Comparison of ENCODE assay signal across 16 cellular contexts in genomic region chr12:4518106-4518728, GRCh38. TPM values are rescaled to one million over a fixed set of nuclear protein-coding genes. Genes with fewer than 3 reads are reported as not detected.
DNase-seq lines count a peak whose midpoint lies in the region; ATAC-seq, FAIRE-seq and TF ChIP-seq lines count a peak whose summit lies in the region.
"Had no signal": no experiment of that assay in that cellular context is flagged by ENCODE, and none has a peak within 500 bp of the region (broad histone marks: within the 10 kb centered on the region; RNA-seq: fewer than 3 reads in every experiment).

No MANE protein-coding gene starts in this region.

- H3K4me1 Mint-ChIP-seq in CD4-positive, CD25-positive, alpha-beta regulatory T cell = peaks cover 0 to 10% (median 1%) of the 10 kb centered on the region in 4 donors
- H3K4me1 Mint-ChIP-seq: activated naive CD8-positive, alpha-beta T cell treated with anti-CD3 and anti-CD28 coated beads for 36 hours; neural crest cell had no signal

- no peak for ATAC-seq in CD4-positive, CD25-positive, alpha-beta regulatory T cell (ENCODE audit: low read depth in 2 of 2)
- ATAC-seq in K562 = no peak
- ATAC-seq in mucosa of descending colon = no peak
- ATAC-seq: Right ventricle myocardium inferior had no signal

- TF ChIP-seq CTCF in K562 (IDR thresholded peaks at IDR 0.05 in 2 of 3, conservative IDR thresholded peaks at IDR 0.05 in 1 of 3; ENCODE audit: insufficient read depth in 2 of 3, low read depth in 1 of 3, low read length in 3 of 3) = no peak
- no peak for TF ChIP-seq CTCF in mucosa of descending colon (IDR thresholded peaks at IDR 0.05)

- intact Hi-C loops in K562 (cut with micrococcal nuclease) = no loop called here
- intact Hi-C loops in mucosa of descending colon (cut with DNase I, micrococcal nuclease) = no loop called here

- no peaks in the 10 kb centered on the region for H3K9me1 ChIP-seq in K562 (ENCODE audit: control insufficient read depth, insufficient read depth, low read length)

- peaks cover 33% of the 10 kb centered on the region for H3K36me3 Mint-ChIP-seq in CD4-positive, CD25-positive, alpha-beta regulatory T cell

- H2AFZ ChIP-seq in K562 (ENCODE audit: low read depth, low read length) = no peak overlapping the region

- H3K79me2 ChIP-seq in K562 (ENCODE audit: control insufficient read depth, insufficient read depth, low read length) = no peaks in the 10 kb centered on the region

- no peak overlapping the region for H3K4me3 Mint-ChIP-seq in CD4-positive, CD25-positive, alpha-beta regulatory T cell
- H3K4me3 Mint-ChIP-seq: activated naive CD8-positive, alpha-beta T cell treated with anti-CD3 and anti-CD28 coated beads for 36 hours; neural crest cell had no signal

- FAIRE-seq in K562 (lab: Jason Lieb, UNC) (no peak), frontal cortex (lab: Jason Lieb, UNC) (no peak)

- peak overlapping the region in 2 of 3 donors; percentile 36 to 47 for H3K27ac Mint-ChIP-seq in CD4-positive, CD25-positive, alpha-beta regulatory T cell
- H3K27ac Mint-ChIP-seq: activated naive CD8-positive, alpha-beta T cell treated with anti-CD3 and anti-CD28 coated beads for 36 hours had no signal

- no peak overlapping the region for H3K27ac ChIP-seq in CD4-positive, CD25-positive, alpha-beta regulatory T cell (ENCODE audit: insufficient read depth, low read length, poor library complexity, severe bottlenecking)
- no peak overlapping the region for H3K27ac ChIP-seq in K562 (ENCODE audit: extremely low read depth, low read depth, low read length)
- H3K27ac ChIP-seq: skin epidermis had no signal

- H4K20me1 ChIP-seq in K562 (replicated peaks; ENCODE audit: control insufficient read depth, insufficient read depth, low read length) = no peaks in the 10 kb centered on the region

- H3K27me3 ChIP-seq in CD4-positive, CD25-positive, alpha-beta regulatory T cell (ENCODE audit: control insufficient read depth, insufficient read depth, low read length) = no peaks in the 10 kb centered on the region
- H3K27me3 ChIP-seq in MG63 (no peaks in the 10 kb centered on the region), K562 (ENCODE audit: control insufficient read depth in 2 of 2, insufficient read depth in 2 of 2, low read length in 2 of 2) (no peaks in the 10 kb centered on the region)

- WGBS in K562 (ENCODE audit: insufficient coverage, low coverage, missing lambda C conversion rate) = 79% methylated on average over 5 of the region's 5 CpGs

- TF ChIP-seq RAD21 in K562 (CRISPR knock-in tag; conservative IDR thresholded peaks at IDR 0.05 in 1 of 2, IDR thresholded peaks at IDR 0.05 in 1 of 2) = no peak

- no peak for DNase-seq in CD4-positive, CD25-positive, alpha-beta regulatory T cell
- DNase-seq in MG63 (peak; percentile 60), K562 (ENCODE audit: extremely low read depth in 1 of 4, low spot score in 3 of 4) (no peak), kidney tubule cell (ENCODE audit: low spot score) (peak; percentile 30), mucosa of descending colon (no peak), frontal cortex (ENCODE audit: low spot score in 2 of 2) (no peak), anterior cingulate cortex (lab: John Stamatoyannopoulos, UW) (no peak)
- no peak for DNase-seq in activated CD8-positive, alpha-beta memory T cell treated with anti-CD3 and anti-CD28 coated beads for 24 hours
- DNase-seq: activated naive CD8-positive, alpha-beta T cell treated with anti-CD3 and anti-CD28 coated beads for 36 hours; COR-L47; effector CD8-positive, alpha-beta T cell; NCI-H1436; NCI-H524 treated with DMSO at 0.1 percent for 48 hours had no signal

- H3K4me1 ChIP-seq in CD4-positive, CD25-positive, alpha-beta regulatory T cell (ENCODE audit: control insufficient read depth, insufficient read depth, low read length, poor library complexity, severe bottlenecking) = no peaks in the 10 kb centered on the region
- H3K4me1 ChIP-seq in K562 (replicated peaks in 1 of 2; ENCODE audit: control insufficient read depth in 2 of 2, insufficient read depth in 2 of 2, low read length in 2 of 2) (no peaks in the 10 kb centered on the region), mucosa of descending colon (ENCODE audit: low read depth) (no peaks in the 10 kb centered on the region)

- H3K27me3 Mint-ChIP-seq in CD4-positive, CD25-positive, alpha-beta regulatory T cell = no peaks in the 10 kb centered on the region
- H3K27me3 Mint-ChIP-seq: activated naive CD8-positive, alpha-beta T cell treated with anti-CD3 and anti-CD28 coated beads for 36 hours had no signal

- in situ Hi-C loops in K562 (cut with MboI) = no loop called here

- CTCF ChIA-PET in K562 (lab: Yijun Ruan, JAX; ENCODE audit: low intra/inter-chr PET ratio) = no interaction called here

- no peak overlapping the region for H3K4me2 ChIP-seq in K562 (ENCODE audit: insufficient read depth, low read length)

- TF ChIP-seq EP300 in K562 (IDR thresholded peaks at IDR 0.05; ENCODE audit: low read length) = no peak

- H3K4me3 ChIP-seq in CD4-positive, CD25-positive, alpha-beta regulatory T cell (ENCODE audit: low read depth, low read length) = no peak overlapping the region
- no peak overlapping the region for H3K4me3 ChIP-seq in MG63
- H3K4me3 ChIP-seq in K562 = no peak overlapping the region
- no peak overlapping the region for H3K4me3 ChIP-seq in mucosa of descending colon
- H3K4me3 ChIP-seq: skin epidermis had no signal

- no peaks in the 10 kb centered on the region for H3K9me3 ChIP-seq in CD4-positive, CD25-positive, alpha-beta regulatory T cell (ENCODE audit: control insufficient read depth in 2 of 2, low read length in 2 of 2)
- H3K9me3 ChIP-seq in MG63 = no peaks in the 10 kb centered on the region
- no peaks in the 10 kb centered on the region for H3K9me3 ChIP-seq in K562 (replicated peaks; ENCODE audit: control insufficient read depth, insufficient read depth, low read depth, low read length)
- H3K9me3 ChIP-seq in mucosa of descending colon = no peaks in the 10 kb centered on the region

- TF ChIP-seq POLR2A in K562 (conservative IDR thresholded peaks at IDR 0.05) = no peak

- H3K9ac ChIP-seq in K562 (ENCODE audit: insufficient read depth in 1 of 2, low read depth in 2 of 2, low read length in 2 of 2) = no peak overlapping the region

- POLR2A ChIA-PET in K562 (lab: Yijun Ruan, JAX) = no interaction called here

- H3K9me3 Mint-ChIP-seq in CD4-positive, CD25-positive, alpha-beta regulatory T cell = no peaks in the 10 kb centered on the region
- H3K9me3 Mint-ChIP-seq: activated naive CD8-positive, alpha-beta T cell treated with anti-CD3 and anti-CD28 coated beads for 36 hours; neural crest cell had no signal

- H3K36me3 ChIP-seq in CD4-positive, CD25-positive, alpha-beta regulatory T cell (ENCODE audit: control insufficient read depth, insufficient read depth, low read length) = peaks cover 50% of the 10 kb centered on the region
- H3K36me3 ChIP-seq in MG63 = peaks cover 8% of the 10 kb centered on the region
- peaks cover 10% of the 10 kb centered on the region; the same call in 1 of the 3 replicates for H3K36me3 ChIP-seq in K562 (ENCODE audit: control insufficient read depth, insufficient read depth, low read length)
- no peaks in the 10 kb centered on the region for H3K36me3 ChIP-seq in mucosa of descending colon (ENCODE audit: low read depth)

- no TSS peak for BruUV-seq in K562 (replicated peaks; lab: Mats Ljungman, UMichigan)

RNA-seq across cellular contexts. Expression of gene RAD51AP1, which starts 20.5 kb away (rescaled TPM):
- 1.9 TPM for total RNA-seq in CD4-positive, CD25-positive, alpha-beta regulatory T cell
- 1 to 10 TPM; 1.1 to 5.7 (median 3.2) TPM for polyA plus RNA-seq in CD4-positive, CD25-positive, alpha-beta regulatory T cell
- total RNA-seq in MG63 (2014; rRNA removed; shearing (Covaris generic); ENCODE audit: low replicate concordance) = 33.4 and 44.3 TPM in 2 replicates
- 20.2 and 117 TPM in 2 replicates for total RNA-seq in K562 (2011; cell fraction: chromatin; rRNA removed; ENCODE audit: low replicate concordance)
- total RNA-seq in K562 (2011; cell fraction: nucleolus; rRNA removed) = 9.5 and 16.7 TPM in 2 replicates
- total RNA-seq in K562 (2011; cell fraction: nucleoplasm; rRNA removed) = 43.4 and 68.5 TPM in 2 replicates
- total RNA-seq in K562 (2014; rRNA removed) (38.4 and 43.8 TPM in 2 replicates), K562 (2014; rRNA removed; fragmentation: Illumina TruSeq; extraction: Trizol) (89.1 and 102 TPM in 2 replicates), K562 (2015; rRNA removed; fragmentation: Illumina TruSeq; extraction: Trizol) (63.8 and 64.1 TPM in 2 replicates), K562 (2021) (51.3 and 57.1 TPM in 2 replicates), mucosa of descending colon (10 to 100 TPM in 1 of 3 donors, 1 to 10 TPM in 2; 2.2 to 13.3 (median 4.4) TPM), frontal cortex (3.7 TPM)
- polyA plus RNA-seq in K562 (2011; rRNA removed) (77.2 and 107 TPM in 2 replicates), K562 (2014; fragmentation: Illumina TruSeq; extraction: Trizol) (81.7 and 88.2 TPM in 2 replicates), K562 (2014; fragmentation: Nextera tagmentation; extraction: Ambion mirVana) (100 to 1,000 TPM in 1 of 2 experiments, 10 to 100 TPM in 1; 92.5 to 111 TPM), K562 (2014; rRNA removed) (85.3 and 90.7 TPM in 2 replicates)
- polyA plus RNA-seq in K562 (2011; cell fraction: cytosol; rRNA removed) = 7.4 and 26.8 TPM in 2 replicates
- polyA plus RNA-seq in K562 (2011; cell fraction: nucleus; rRNA removed) = 77.6 and 137 TPM in 2 replicates
- polyA plus RNA-seq in K562 (2012) = 47.6 and 76.1 TPM in 2 replicates
- polyA minus RNA-seq in K562 (2011; rRNA and poly(A)+ RNA removed) = 46.6 and 60.7 TPM in 2 replicates
- polyA minus RNA-seq in K562 (2011; cell fraction: cytosol; rRNA and poly(A)+ RNA removed) = 10.9 and 14.9 TPM in 2 replicates
- polyA minus RNA-seq in K562 (2011; cell fraction: nucleus; rRNA and poly(A)+ RNA removed) = 36.6 and 84.3 TPM in 2 replicates

RNA-seq across cellular contexts. Expression of gene DYRK4, which starts 43.8 kb away (rescaled TPM):
- 11.4 TPM for total RNA-seq in CD4-positive, CD25-positive, alpha-beta regulatory T cell
- polyA plus RNA-seq in CD4-positive, CD25-positive, alpha-beta regulatory T cell = 10 to 100 TPM; 33.2 to 43.1 (median 37.7) TPM
- total RNA-seq in MG63 (2014; rRNA removed; shearing (Covaris generic); ENCODE audit: low replicate concordance) = 14.6 and 56.7 TPM in 2 replicates
- 8.5 and 15.2 TPM in 2 replicates for total RNA-seq in K562 (2011; cell fraction: chromatin; rRNA removed; ENCODE audit: low replicate concordance)
- 5.7 and 7.4 TPM in 2 replicates for total RNA-seq in K562 (2011; cell fraction: nucleolus; rRNA removed)
- 12.1 and 15.3 TPM in 2 replicates for total RNA-seq in K562 (2011; cell fraction: nucleoplasm; rRNA removed)
- total RNA-seq in K562 (2014; rRNA removed) (17.5 and 23.4 TPM in 2 replicates), K562 (2014; rRNA removed; fragmentation: Illumina TruSeq; extraction: Trizol) (15.8 and 16.1 TPM in 2 replicates), K562 (2015; rRNA removed; fragmentation: Illumina TruSeq; extraction: Trizol) (16.5 and 18.4 TPM in 2 replicates), K562 (2021) (13.4 and 17.2 TPM in 2 replicates), mucosa of descending colon (10 to 100 TPM; 27.0 to 31.3 (median 28.7) TPM), frontal cortex (17.9 TPM)
- polyA plus RNA-seq in K562 (2011; rRNA removed) (26.5 and 27.6 TPM in 2 replicates), K562 (2014; fragmentation: Illumina TruSeq; extraction: Trizol) (19.7 and 25.3 TPM in 2 replicates), K562 (2014; fragmentation: Nextera tagmentation; extraction: Ambion mirVana) (10 to 100 TPM; 37.2 to 37.4 TPM), K562 (2014; rRNA removed) (22.2 and 25.9 TPM in 2 replicates)
- polyA plus RNA-seq in K562 (2011; cell fraction: cytosol; rRNA removed) = 13.9 and 17.5 TPM in 2 replicates
- 32.7 and 45.8 TPM in 2 replicates for polyA plus RNA-seq in K562 (2011; cell fraction: nucleus; rRNA removed)
- 14.2 and 27.3 TPM in 2 replicates for polyA plus RNA-seq in K562 (2012)
- 13.1 and 16.6 TPM in 2 replicates for polyA minus RNA-seq in K562 (2011; rRNA and poly(A)+ RNA removed)
- 4.4 and 9.8 TPM in 2 replicates for polyA minus RNA-seq in K562 (2011; cell fraction: cytosol; rRNA and poly(A)+ RNA removed)
- polyA minus RNA-seq in K562 (2011; cell fraction: nucleus; rRNA and poly(A)+ RNA removed) = 8.6 and 11.3 TPM in 2 replicates

Comparison
In these comparisons a context has a peak if more than half of its experiments do, and no peak if none do; other contexts are left out.
1. DNase-seq: peak in MG63 (single experiment) and kidney tubule cell (single experiment); none in CD4-positive, CD25-positive, alpha-beta regulatory T cell (0 of 3), K562 (0 of 4), mucosa of descending colon (0 of 3), activated CD8-positive, alpha-beta memory T cell treated with anti-CD3 and anti-CD28 coated beads for 24 hours (single experiment), frontal cortex (0 of 2) and anterior cingulate cortex (0 of 58).